1 cellular context compared by ENCODE assay signal in genomic region chr9:101397746-101398334, GRCh38.
TF ChIP-seq lines count a peak whose summit lies in the region.

No MANE protein-coding gene starts in this region.

TF ChIP-seq in H1, 55 proteins besides CTCF, POLR2A, EP300 and RAD21 (continued from another document):
- TF ChIP-seq, protein P1, sequence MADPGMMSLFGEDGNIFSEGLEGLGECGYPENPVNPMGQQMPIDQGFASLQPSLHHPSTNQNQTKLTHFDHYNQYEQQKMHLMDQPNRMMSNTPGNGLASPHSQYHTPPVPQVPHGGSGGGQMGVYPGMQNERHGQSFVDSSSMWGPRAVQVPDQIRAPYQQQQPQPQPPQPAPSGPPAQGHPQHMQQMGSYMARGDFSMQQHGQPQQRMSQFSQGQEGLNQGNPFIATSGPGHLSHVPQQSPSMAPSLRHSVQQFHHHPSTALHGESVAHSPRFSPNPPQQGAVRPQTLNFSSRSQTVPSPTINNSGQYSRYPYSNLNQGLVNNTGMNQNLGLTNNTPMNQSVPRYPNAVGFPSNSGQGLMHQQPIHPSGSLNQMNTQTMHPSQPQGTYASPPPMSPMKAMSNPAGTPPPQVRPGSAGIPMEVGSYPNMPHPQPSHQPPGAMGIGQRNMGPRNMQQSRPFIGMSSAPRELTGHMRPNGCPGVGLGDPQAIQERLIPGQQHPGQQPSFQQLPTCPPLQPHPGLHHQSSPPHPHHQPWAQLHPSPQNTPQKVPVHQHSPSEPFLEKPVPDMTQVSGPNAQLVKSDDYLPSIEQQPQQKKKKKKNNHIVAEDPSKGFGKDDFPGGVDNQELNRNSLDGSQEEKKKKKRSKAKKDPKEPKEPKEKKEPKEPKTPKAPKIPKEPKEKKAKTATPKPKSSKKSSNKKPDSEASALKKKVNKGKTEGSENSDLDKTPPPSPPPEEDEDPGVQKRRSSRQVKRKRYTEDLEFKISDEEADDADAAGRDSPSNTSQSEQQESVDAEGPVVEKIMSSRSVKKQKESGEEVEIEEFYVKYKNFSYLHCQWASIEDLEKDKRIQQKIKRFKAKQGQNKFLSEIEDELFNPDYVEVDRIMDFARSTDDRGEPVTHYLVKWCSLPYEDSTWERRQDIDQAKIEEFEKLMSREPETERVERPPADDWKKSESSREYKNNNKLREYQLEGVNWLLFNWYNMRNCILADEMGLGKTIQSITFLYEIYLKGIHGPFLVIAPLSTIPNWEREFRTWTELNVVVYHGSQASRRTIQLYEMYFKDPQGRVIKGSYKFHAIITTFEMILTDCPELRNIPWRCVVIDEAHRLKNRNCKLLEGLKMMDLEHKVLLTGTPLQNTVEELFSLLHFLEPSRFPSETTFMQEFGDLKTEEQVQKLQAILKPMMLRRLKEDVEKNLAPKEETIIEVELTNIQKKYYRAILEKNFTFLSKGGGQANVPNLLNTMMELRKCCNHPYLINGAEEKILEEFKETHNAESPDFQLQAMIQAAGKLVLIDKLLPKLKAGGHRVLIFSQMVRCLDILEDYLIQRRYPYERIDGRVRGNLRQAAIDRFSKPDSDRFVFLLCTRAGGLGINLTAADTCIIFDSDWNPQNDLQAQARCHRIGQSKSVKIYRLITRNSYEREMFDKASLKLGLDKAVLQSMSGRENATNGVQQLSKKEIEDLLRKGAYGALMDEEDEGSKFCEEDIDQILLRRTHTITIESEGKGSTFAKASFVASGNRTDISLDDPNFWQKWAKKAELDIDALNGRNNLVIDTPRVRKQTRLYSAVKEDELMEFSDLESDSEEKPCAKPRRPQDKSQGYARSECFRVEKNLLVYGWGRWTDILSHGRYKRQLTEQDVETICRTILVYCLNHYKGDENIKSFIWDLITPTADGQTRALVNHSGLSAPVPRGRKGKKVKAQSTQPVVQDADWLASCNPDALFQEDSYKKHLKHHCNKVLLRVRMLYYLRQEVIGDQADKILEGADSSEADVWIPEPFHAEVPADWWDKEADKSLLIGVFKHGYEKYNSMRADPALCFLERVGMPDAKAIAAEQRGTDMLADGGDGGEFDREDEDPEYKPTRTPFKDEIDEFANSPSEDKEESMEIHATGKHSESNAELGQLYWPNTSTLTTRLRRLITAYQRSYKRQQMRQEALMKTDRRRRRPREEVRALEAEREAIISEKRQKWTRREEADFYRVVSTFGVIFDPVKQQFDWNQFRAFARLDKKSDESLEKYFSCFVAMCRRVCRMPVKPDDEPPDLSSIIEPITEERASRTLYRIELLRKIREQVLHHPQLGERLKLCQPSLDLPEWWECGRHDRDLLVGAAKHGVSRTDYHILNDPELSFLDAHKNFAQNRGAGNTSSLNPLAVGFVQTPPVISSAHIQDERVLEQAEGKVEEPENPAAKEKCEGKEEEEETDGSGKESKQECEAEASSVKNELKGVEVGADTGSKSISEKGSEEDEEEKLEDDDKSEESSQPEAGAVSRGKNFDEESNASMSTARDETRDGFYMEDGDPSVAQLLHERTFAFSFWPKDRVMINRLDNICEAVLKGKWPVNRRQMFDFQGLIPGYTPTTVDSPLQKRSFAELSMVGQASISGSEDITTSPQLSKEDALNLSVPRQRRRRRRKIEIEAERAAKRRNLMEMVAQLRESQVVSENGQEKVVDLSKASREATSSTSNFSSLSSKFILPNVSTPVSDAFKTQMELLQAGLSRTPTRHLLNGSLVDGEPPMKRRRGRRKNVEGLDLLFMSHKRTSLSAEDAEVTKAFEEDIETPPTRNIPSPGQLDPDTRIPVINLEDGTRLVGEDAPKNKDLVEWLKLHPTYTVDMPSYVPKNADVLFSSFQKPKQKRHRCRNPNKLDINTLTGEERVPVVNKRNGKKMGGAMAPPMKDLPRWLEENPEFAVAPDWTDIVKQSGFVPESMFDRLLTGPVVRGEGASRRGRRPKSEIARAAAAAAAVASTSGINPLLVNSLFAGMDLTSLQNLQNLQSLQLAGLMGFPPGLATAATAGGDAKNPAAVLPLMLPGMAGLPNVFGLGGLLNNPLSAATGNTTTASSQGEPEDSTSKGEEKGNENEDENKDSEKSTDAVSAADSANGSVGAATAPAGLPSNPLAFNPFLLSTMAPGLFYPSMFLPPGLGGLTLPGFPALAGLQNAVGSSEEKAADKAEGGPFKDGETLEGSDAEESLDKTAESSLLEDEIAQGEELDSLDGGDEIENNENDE (IDR thresholded peaks at IDR 0.05; ENCODE audit: insufficient replicate concordance, low read length), result no peak
- no peak for TF ChIP-seq RFX5 (IDR thresholded peaks at IDR 0.05; ENCODE audit: borderline replicate concordance, low read depth, low read length)
- TF ChIP-seq JUND (IDR thresholded peaks at IDR 0.05; ENCODE audit: low read length), result no peak
- TF ChIP-seq POLR2AphosphoS5 (IDR thresholded peaks at IDR 0.05; ENCODE audit: low read depth, low read length), result no peak; the same call in 1 of the 2 replicates
